In the genomic region with DNA sequence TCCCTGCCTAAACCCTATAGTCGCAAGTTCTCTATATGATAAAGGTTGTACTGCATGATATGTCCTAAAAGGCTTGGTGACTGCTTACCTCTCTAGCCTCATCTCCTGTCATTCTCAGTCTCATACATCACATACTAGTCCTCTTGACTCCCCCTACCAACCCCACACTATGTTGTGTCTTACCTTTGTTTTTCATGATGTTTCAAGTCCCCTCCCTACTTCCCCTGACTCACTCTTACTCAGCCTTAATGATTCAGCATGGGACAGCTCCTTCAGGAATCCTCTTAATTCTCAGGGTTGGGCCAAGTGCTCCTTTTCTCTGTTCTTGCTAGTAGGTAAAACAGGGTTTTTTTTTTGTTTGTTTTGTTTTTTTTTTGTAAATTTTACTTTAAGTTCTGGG, we compare ENCODE assay signal across 10 cellular contexts. TPM values are rescaled to one million over a fixed set of nuclear protein-coding genes. Genes with fewer than 3 reads are reported as not detected.
DNase-seq lines count a peak whose midpoint lies in the region; ATAC-seq and TF ChIP-seq lines count a peak whose summit lies in the region.
"Had no signal": no experiment of that assay in that cellular context is flagged by ENCODE, and none has a peak within 500 bp of the region (broad histone marks: within the 10 kb centered on the region; RNA-seq: fewer than 3 reads in every experiment).

No MANE protein-coding gene starts in this region.

- no peaks in the 10 kb centered on the region for H3K27me3 ChIP-seq in upper lobe of right lung

- no peak overlapping the region for H3K27ac ChIP-seq in upper lobe of right lung

- intact Hi-C loops in upper lobe of right lung (cut with DNase I): no loop called here

- H3K4me1 Mint-ChIP-seq in activated naive CD8-positive, alpha-beta T cell (ENCODE audit: low read depth): peaks cover 79% of the 10 kb centered on the region
- peaks cover 70% of the 10 kb centered on the region for H3K4me1 Mint-ChIP-seq in activated naive CD8-positive, alpha-beta T cell treated with anti-CD3 and anti-CD28 coated beads for 36 hours

- H3K9me3 Mint-ChIP-seq in activated naive CD8-positive, alpha-beta T cell (ENCODE audit: low read depth): no peaks in the 10 kb centered on the region
- peaks cover 4% of the 10 kb centered on the region for H3K9me3 Mint-ChIP-seq in activated naive CD8-positive, alpha-beta T cell treated with anti-CD3 and anti-CD28 coated beads for 36 hours
- H3K9me3 Mint-ChIP-seq: neural crest cell; T-helper 1 cell treated with Interleukin-12 subunit alpha and Interleukin-12 subunit beta and Interleukin-4 antibody, amounts not matched to agents 30 μg/mL and 1 μg/mL, for 36 hours had no signal

- no peak for TF ChIP-seq CTCF in upper lobe of right lung (IDR thresholded peaks at IDR 0.05)

- peak; percentile 41 for ATAC-seq in upper lobe of right lung

- H3K27ac Mint-ChIP-seq in activated naive CD8-positive, alpha-beta T cell: peak overlapping the region; percentile 81
- H3K27ac Mint-ChIP-seq in activated naive CD8-positive, alpha-beta T cell treated with anti-CD3 and anti-CD28 coated beads for 36 hours: no peak overlapping the region
- H3K27ac Mint-ChIP-seq: T-helper 1 cell treated with Interleukin-12 subunit alpha and Interleukin-12 subunit beta and Interleukin-4 antibody, amounts not matched to agents 30 μg/mL and 1 μg/mL, for 36 hours had no signal

- peak overlapping the region; percentile 28 for H3K4me3 Mint-ChIP-seq in activated naive CD8-positive, alpha-beta T cell
- no peak overlapping the region for H3K4me3 Mint-ChIP-seq in activated naive CD8-positive, alpha-beta T cell treated with anti-CD3 and anti-CD28 coated beads for 36 hours
- H3K4me3 Mint-ChIP-seq: neural crest cell; T-helper 1 cell treated with Interleukin-12 subunit alpha and Interleukin-12 subunit beta and Interleukin-4 antibody, amounts not matched to agents 30 μg/mL and 1 μg/mL, for 36 hours had no signal

- no peak overlapping the region for H3K4me3 ChIP-seq in upper lobe of right lung

- no peaks in the 10 kb centered on the region for H3K36me3 ChIP-seq in upper lobe of right lung

- H3K27me3 Mint-ChIP-seq in activated naive CD8-positive, alpha-beta T cell: no peaks in the 10 kb centered on the region
- no peaks in the 10 kb centered on the region for H3K27me3 Mint-ChIP-seq in activated naive CD8-positive, alpha-beta T cell treated with anti-CD3 and anti-CD28 coated beads for 36 hours

- no peaks in the 10 kb centered on the region for H3K36me3 Mint-ChIP-seq in activated naive CD8-positive, alpha-beta T cell
- peaks cover 19% of the 10 kb centered on the region for H3K36me3 Mint-ChIP-seq in activated naive CD8-positive, alpha-beta T cell treated with anti-CD3 and anti-CD28 coated beads for 36 hours

- DNase-seq in activated naive CD8-positive, alpha-beta T cell treated with anti-CD3 and anti-CD28 coated beads for 36 hours: no peak
- peak; percentile 62 to 89 for DNase-seq in SW 1271 (lab: John Stamatoyannopoulos, UW)
- peak; percentile 32 for DNase-seq in fibroblast of the conjunctiva (ENCODE audit: low read depth)
- no peak for DNase-seq in upper lobe of right lung
- DNase-seq in GF-D8 (lab: John Stamatoyannopoulos, UW): no peak
- DNase-seq in NCI-H1417 treated with DMSO at 0.1 percent for 48 hours (lab: John Stamatoyannopoulos, UW): no peak
- no peak for DNase-seq in NCI-H128 (lab: John Stamatoyannopoulos, UW; ENCODE audit: unreplicated experiment)

- H3K4me1 ChIP-seq in upper lobe of right lung: peaks cover 18% of the 10 kb centered on the region

- no peaks in the 10 kb centered on the region for H3K9me3 ChIP-seq in upper lobe of right lung

RNA-seq across cellular contexts. Expression of a gene that starts 49.6 kb away (rescaled TPM):
- total RNA-seq in activated naive CD8-positive, alpha-beta T cell treated with anti-CD3 and anti-CD28 coated beads for 36 hours: 10 to 100 TPM; 51.2 to 52.8 TPM
- total RNA-seq in upper lobe of right lung: 65.2 TPM

Comparison
In these comparisons a context has a peak if more than half of its experiments do, and no peak if none do; other contexts are left out.
1. DNase-seq: peak in SW 1271 (2 of 2) and fibroblast of the conjunctiva (single experiment); none in activated naive CD8-positive, alpha-beta T cell treated with anti-CD3 and anti-CD28 coated beads for 36 hours (single experiment), upper lobe of right lung (single experiment), GF-D8 (single experiment), NCI-H1417 treated with DMSO at 0.1 percent for 48 hours (single experiment) and NCI-H128 (single experiment).